ENCODE assay signal across 22 cellular contexts in genomic region chr3:192684151-192684550, GRCh38. TPM values are rescaled to one million over a fixed set of nuclear protein-coding genes. Genes with fewer than 3 reads are reported as not detected.
"Had no signal": no experiment of that assay in that cellular context is flagged by ENCODE, and none has a peak within 500 bp of the region (broad histone marks: within the 10 kb centered on the region; RNA-seq: fewer than 3 reads in every experiment).

No MANE protein-coding gene starts in this region.

- H3K9me3 ChIP-seq: adrenal gland, Peyer's patch, SJSA1 had no signal

- H3K4me1 ChIP-seq: adrenal gland, Peyer's patch, SJSA1 had no signal

- H3K36me3 ChIP-seq: adrenal gland, Peyer's patch, SJSA1 had no signal

- H3K27me3 ChIP-seq: adrenal gland, Peyer's patch, SJSA1 had no signal

- H3K27ac ChIP-seq: adrenal gland, Peyer's patch, RWPE1, SJSA1 had no signal

- H3K4me3 ChIP-seq: adrenal gland, Peyer's patch, SJSA1 had no signal

- DNase-seq: activated CD4-positive, alpha-beta T cell treated with anti-CD3 and anti-CD28 coated beads for 48 hours; activated CD4-positive, alpha-beta T cell treated with anti-CD3 and anti-CD28 coated beads, Interleukin-2, amount 50 U/mL, for 4 hours; activated CD4-positive, CD25-positive, alpha-beta regulatory T cell treated with anti-CD3 and anti-CD28 coated beads, Interleukin-2, amount 50 U/mL, for 72 hours; activated CD8-positive, alpha-beta memory T cell treated with anti-CD3 and anti-CD28 coated beads, Interleukin-2, amount 50 U/mL, for 48 hours; activated CD8-positive, alpha-beta T cell treated with anti-CD3 and anti-CD28 coated beads, Interleukin-2, amount 10 ng/mL, durations not matched to agents 7 days and 5 days; activated naive CD4-positive, alpha-beta T cell treated with anti-CD3 and anti-CD28 coated beads, Interleukin-2, amount 50 U/mL, for 16 hours; activated naive CD8-positive, alpha-beta T cell treated with anti-CD3 and anti-CD28 coated beads, Interleukin-2, amount 10 ng/mL, durations not matched to agents 7 days and 5 days; activated T-cell treated with anti-CD3 and anti-CD28 coated beads, Interleukin-2, amount 50 U/mL, for 1 hour; adrenal gland; anterior cingulate cortex; caudate nucleus; NCI-H1048; NCI-H146; NCI-H187 treated with DMSO at 0.1 percent for 48 hours; NCI-H2081 treated with DMSO at 0.1 percent for 48 hours; NCI-H345; NCI-H510A; Peyer's patch; SHP77 had no signal

- ATAC-seq: activated CD8-positive, alpha-beta T cell treated with anti-CD3 and anti-CD28 coated beads, Interleukin-2, amount 10 ng/mL, durations not matched to agents 7 days and 5 days; WTC11 had no signal

RNA-seq across cellular contexts. Expression of gene FGF12, which starts 43.2 kb away (rescaled TPM):
- total RNA-seq: activated CD8-positive, alpha-beta T cell treated with anti-CD3 and anti-CD28 coated beads, Interleukin-2, amount 10 ng/mL, durations not matched to agents 7 days and 5 days; activated naive CD8-positive, alpha-beta T cell treated with anti-CD3 and anti-CD28 coated beads, Interleukin-2, amount 10 ng/mL, durations not matched to agents 7 days and 5 days; SJSA1 had no signal
